Comparison of ENCODE assay signal across 1 cellular context in genomic region chr11:533586-534196, GRCh38.
TF ChIP-seq lines count a peak whose summit lies in the region.

No MANE protein-coding gene starts in this region.

TF ChIP-seq in SK-N-SH, 30 proteins besides CTCF, POLR2A, EP300 and RAD21 (continued from another document):
- TF ChIP-seq ZBTB33 (IDR thresholded peaks at IDR 0.05; ENCODE audit: borderline replicate concordance, low read depth) (no peak), FOXJ3 (CRISPR knock-in tag; IDR thresholded peaks at IDR 0.05) (no peak), IRF3 (IDR thresholded peaks at IDR 0.05; ENCODE audit: low read depth, low read length) (no peak), EZH2phosphoT487 (IDR thresholded peaks at IDR 0.05; ENCODE audit: borderline replicate concordance, low read depth) (no peak), TEAD4 (IDR thresholded peaks at IDR 0.05; ENCODE audit: borderline replicate concordance, insufficient read depth) (no peak)
